9 cellular contexts compared by ENCODE assay signal in genomic region chr1:94792473-94792875, GRCh38. TPM values are rescaled to one million over a fixed set of nuclear protein-coding genes. Genes with fewer than 3 reads are reported as not detected.
DNase-seq lines count a peak whose midpoint lies in the region; ATAC-seq and TF ChIP-seq lines count a peak whose summit lies in the region.
"Had no signal": no experiment of that assay in that cellular context is flagged by ENCODE, and none has a peak within 500 bp of the region (broad histone marks: within the 10 kb centered on the region; RNA-seq: fewer than 3 reads in every experiment).

No MANE protein-coding gene starts in this region.

- peaks cover 15% of the 10 kb centered on the region for H3K27me3 Mint-ChIP-seq in stimulated activated naive CD8-positive, alpha-beta T cell treated with anti-CD3 and anti-CD28 coated beads, Interleukin-15, amount 100 ng/mL, for 72 hours
- peaks cover 3% of the 10 kb centered on the region for H3K27me3 Mint-ChIP-seq in activated naive CD8-positive, alpha-beta T cell treated with anti-CD3 and anti-CD28 coated beads, Interleukin-2, amount 50 U/mL, for 24 hours
- H3K27me3 Mint-ChIP-seq in WTC11 (ENCODE audit: low read depth), result no peaks in the 10 kb centered on the region
- H3K27me3 Mint-ChIP-seq: activated naive CD8-positive, alpha-beta T cell had no signal

- TF ChIP-seq CTCF in kidney epithelial cell (IDR thresholded peaks at IDR 0.05; ENCODE audit: insufficient read depth, low read length, poor library complexity, severe bottlenecking) (peak; percentile 19), WTC11 (IDR thresholded peaks at IDR 0.05) (no peak)

- H3K27ac Mint-ChIP-seq in stimulated activated naive CD8-positive, alpha-beta T cell treated with anti-CD3 and anti-CD28 coated beads, Interleukin-15, amount 100 ng/mL, for 72 hours, result no peak overlapping the region
- no peak overlapping the region for H3K27ac Mint-ChIP-seq in activated naive CD8-positive, alpha-beta T cell treated with anti-CD3 and anti-CD28 coated beads, Interleukin-2, amount 50 U/mL, for 24 hours
- no peak overlapping the region for H3K27ac Mint-ChIP-seq in WTC11
- H3K27ac Mint-ChIP-seq: activated naive CD8-positive, alpha-beta T cell had no signal

- no peaks in the 10 kb centered on the region for H3K4me1 Mint-ChIP-seq in stimulated activated naive CD8-positive, alpha-beta T cell treated with anti-CD3 and anti-CD28 coated beads, Interleukin-15, amount 100 ng/mL, for 72 hours
- H3K4me1 Mint-ChIP-seq in activated naive CD8-positive, alpha-beta T cell treated with anti-CD3 and anti-CD28 coated beads, Interleukin-2, amount 50 U/mL, for 24 hours, result peaks cover 12% of the 10 kb centered on the region
- peaks cover 10% of the 10 kb centered on the region for H3K4me1 Mint-ChIP-seq in WTC11

- peak; percentile 49 for ATAC-seq in stimulated activated naive CD8-positive, alpha-beta T cell treated with anti-CD3 and anti-CD28 coated beads, Interleukin-15, Interleukin-2, amounts not matched to agents 100 U/mL and 50 U/mL, for 24 hours
- ATAC-seq in stimulated activated naive CD8-positive, alpha-beta T cell treated with anti-CD3 and anti-CD28 coated beads, Interleukin-15, amount 100 ng/mL, for 72 hours, result no peak
- peak; percentile 93 for ATAC-seq in HG03135 (IDR thresholded peaks at IDR 0.05; ENCODE audit: unreplicated experiment)
- peak; percentile 80 for ATAC-seq in SK-N-SH treated with all-trans-retinoic acid at 6 μM for 48 hours
- no peak for ATAC-seq in activated naive CD8-positive, alpha-beta T cell treated with anti-CD3 and anti-CD28 coated beads, Interleukin-2, amount 50 U/mL, for 24 hours
- ATAC-seq in WTC11, result no peak

- CTCF ChIA-PET in WTC11 (lab: Charles Lee), result interaction anchor here (0.8 kb wide), 1 partner anchor 264 kb away, joined by 3 read pairs; no protein-coding TSS in a partner anchor

- H3K36me3 ChIP-seq in kidney epithelial cell (ENCODE audit: control insufficient read depth, insufficient read depth, low read length), result no peaks in the 10 kb centered on the region

- H3K4me3 Mint-ChIP-seq in stimulated activated naive CD8-positive, alpha-beta T cell treated with anti-CD3 and anti-CD28 coated beads, Interleukin-15, amount 100 ng/mL, for 72 hours, result no peak overlapping the region
- no peak overlapping the region for H3K4me3 Mint-ChIP-seq in activated naive CD8-positive, alpha-beta T cell treated with anti-CD3 and anti-CD28 coated beads, Interleukin-2, amount 50 U/mL, for 24 hours
- H3K4me3 Mint-ChIP-seq in WTC11, result no peak overlapping the region
- H3K4me3 Mint-ChIP-seq: activated naive CD8-positive, alpha-beta T cell had no signal

- H3K36me3 Mint-ChIP-seq in activated naive CD8-positive, alpha-beta T cell treated with anti-CD3 and anti-CD28 coated beads, Interleukin-2, amount 50 U/mL, for 24 hours (ENCODE audit: low read depth), result no peaks in the 10 kb centered on the region
- H3K36me3 Mint-ChIP-seq in WTC11, result no peaks in the 10 kb centered on the region
- H3K36me3 Mint-ChIP-seq: activated naive CD8-positive, alpha-beta T cell had no signal

- no peak overlapping the region for H3K4me3 ChIP-seq in kidney epithelial cell (ENCODE audit: low read depth, low read length)

- DNase-seq in stimulated activated naive CD8-positive, alpha-beta T cell treated with anti-CD3 and anti-CD28 coated beads, Interleukin-15, Interleukin-2, amounts not matched to agents 100 U/mL and 50 U/mL, for 24 hours, result no peak
- DNase-seq in stimulated activated naive CD8-positive, alpha-beta T cell treated with anti-CD3 and anti-CD28 coated beads, Interleukin-15, amount 100 ng/mL, for 72 hours, result no peak
- DNase-seq in kidney epithelial cell (ENCODE audit: low read depth) (no peak), WTC11 (ENCODE audit: low spot score) (no peak)
- no peak for DNase-seq in activated naive CD8-positive, alpha-beta T cell treated with anti-CD3 and anti-CD28 coated beads, Interleukin-2, amount 50 U/mL, for 24 hours
- DNase-seq in effector CD8-positive, alpha-beta T cell (lab: John Stamatoyannopoulos, UW), result no peak

- H3K27me3 ChIP-seq in kidney epithelial cell (ENCODE audit: control insufficient read depth, insufficient read depth, low read length), result no peaks in the 10 kb centered on the region

- POLR2A ChIA-PET in WTC11 (lab: Charles Lee), result no interaction called here

- no peaks in the 10 kb centered on the region for H3K9me3 Mint-ChIP-seq in stimulated activated naive CD8-positive, alpha-beta T cell treated with anti-CD3 and anti-CD28 coated beads, Interleukin-15, amount 100 ng/mL, for 72 hours
- no peaks in the 10 kb centered on the region for H3K9me3 Mint-ChIP-seq in activated naive CD8-positive, alpha-beta T cell treated with anti-CD3 and anti-CD28 coated beads, Interleukin-2, amount 50 U/mL, for 24 hours
- no peaks in the 10 kb centered on the region for H3K9me3 Mint-ChIP-seq in WTC11

TF ChIP-seq in SK-N-SH treated with all-trans-retinoic acid at 6 μM for 48 hours, 23 proteins besides CTCF, POLR2A, EP300 and RAD21 (continues in another document):
- no peak for TF ChIP-seq CSDC2 (CRISPR knock-in tag; IDR thresholded peaks at IDR 0.05)
- TF ChIP-seq TCF4 (CRISPR knock-in tag; IDR thresholded peaks at IDR 0.05; ENCODE audit: borderline replicate concordance), result no peak
- TF ChIP-seq ZNF565 (CRISPR knock-in tag; conservative IDR thresholded peaks at IDR 0.05; ENCODE audit: low read depth), result no peak
- no peak for TF ChIP-seq ZC3H10 (CRISPR knock-in tag; IDR thresholded peaks at IDR 0.05)
- TF ChIP-seq CREB5 (CRISPR knock-in tag; IDR thresholded peaks at IDR 0.05; ENCODE audit: low read depth), result no peak
- TF ChIP-seq ESRRG (CRISPR knock-in tag; IDR thresholded peaks at IDR 0.05), result no peak
- TF ChIP-seq RARB (CRISPR knock-in tag; IDR thresholded peaks at IDR 0.05), result no peak
- TF ChIP-seq OSR1 (CRISPR knock-in tag; IDR thresholded peaks at IDR 0.05), result no peak
- TF ChIP-seq SNAI2 (CRISPR knock-in tag; IDR thresholded peaks at IDR 0.05), result no peak
- no peak for TF ChIP-seq ZFP3 (CRISPR knock-in tag; IDR thresholded peaks at IDR 0.05)

TF ChIP-seq in WTC11, 78 proteins besides CTCF, POLR2A, EP300 and RAD21 (continues in another document):
- TF ChIP-seq SMAD3 (CRISPR knock-in tag; IDR thresholded peaks at IDR 0.05; ENCODE audit: borderline replicate concordance), result no peak
- no peak for TF ChIP-seq IRF1 (CRISPR knock-in tag; IDR thresholded peaks at IDR 0.05)
- TF ChIP-seq, protein P1, sequence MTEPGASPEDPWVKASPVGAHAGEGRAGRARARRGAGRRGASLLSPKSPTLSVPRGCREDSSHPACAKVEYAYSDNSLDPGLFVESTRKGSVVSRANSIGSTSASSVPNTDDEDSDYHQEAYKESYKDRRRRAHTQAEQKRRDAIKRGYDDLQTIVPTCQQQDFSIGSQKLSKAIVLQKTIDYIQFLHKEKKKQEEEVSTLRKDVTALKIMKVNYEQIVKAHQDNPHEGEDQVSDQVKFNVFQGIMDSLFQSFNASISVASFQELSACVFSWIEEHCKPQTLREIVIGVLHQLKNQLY (CRISPR knock-in tag; IDR thresholded peaks at IDR 0.05), result no peak
- TF ChIP-seq ZBTB21 (CRISPR knock-in tag; IDR thresholded peaks at IDR 0.05; ENCODE audit: borderline replicate concordance), result no peak
- no peak for TF ChIP-seq ZNF281 (CRISPR knock-in tag; IDR thresholded peaks at IDR 0.05)
- no peak for TF ChIP-seq ZNF396 (CRISPR knock-in tag; IDR thresholded peaks at IDR 0.05; ENCODE audit: borderline replicate concordance)
- no peak for TF ChIP-seq ERG (CRISPR knock-in tag; IDR thresholded peaks at IDR 0.05)
- no peak for TF ChIP-seq TCF7 (CRISPR knock-in tag; IDR thresholded peaks at IDR 0.05; ENCODE audit: low read depth)

RNA-seq across cellular contexts. Expression of gene SLC44A3, which starts 27.7 kb away (rescaled TPM):
- total RNA-seq in kidney epithelial cell (13.1 and 14.6 TPM in 2 replicates), WTC11 (2021) (4.7 to 7.2 TPM (median 6.9 TPM) in 3 replicates)

Comparison
In these comparisons a context has a peak if more than half of its experiments do, and no peak if none do; other contexts are left out.
1. ATAC-seq: peak in stimulated activated naive CD8-positive, alpha-beta T cell treated with anti-CD3 and anti-CD28 coated beads, Interleukin-15, Interleukin-2, amounts not matched to agents 100 U/mL and 50 U/mL, for 24 hours (single experiment), HG03135 (single experiment) and SK-N-SH treated with all-trans-retinoic acid at 6 μM for 48 hours (single experiment); none in stimulated activated naive CD8-positive, alpha-beta T cell treated with anti-CD3 and anti-CD28 coated beads, Interleukin-15, amount 100 ng/mL, for 72 hours (single experiment), activated naive CD8-positive, alpha-beta T cell treated with anti-CD3 and anti-CD28 coated beads, Interleukin-2, amount 50 U/mL, for 24 hours (single experiment) and WTC11 (single experiment).